Comparison of ENCODE assay signal across 23 cellular contexts in the genomic region with DNA sequence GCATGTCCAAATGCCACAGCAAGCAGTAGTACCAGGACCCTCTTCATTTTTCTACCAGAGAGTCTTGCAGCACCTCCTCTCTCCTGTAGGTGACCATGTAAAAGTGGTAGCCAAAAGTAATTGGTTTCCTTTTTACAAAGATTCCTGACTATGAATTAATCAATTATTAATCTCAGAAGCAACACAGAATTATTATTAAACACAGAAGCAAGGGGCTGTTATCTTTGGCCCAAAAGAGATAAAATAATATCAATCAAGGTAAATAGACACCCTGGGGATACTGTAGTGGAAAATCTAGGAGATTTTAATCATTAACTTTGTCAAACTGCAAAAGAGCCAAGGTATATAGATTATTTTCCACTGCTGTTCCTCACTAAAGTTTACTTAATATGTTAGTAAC. TPM values are rescaled to one million over a fixed set of nuclear protein-coding genes. Genes with fewer than 3 reads are reported as not detected.
"Had no signal": no experiment of that assay in that cellular context is flagged by ENCODE, and none has a peak within 500 bp of the region (broad histone marks: within the 10 kb centered on the region; RNA-seq: fewer than 3 reads in every experiment).

A gene with protein sequence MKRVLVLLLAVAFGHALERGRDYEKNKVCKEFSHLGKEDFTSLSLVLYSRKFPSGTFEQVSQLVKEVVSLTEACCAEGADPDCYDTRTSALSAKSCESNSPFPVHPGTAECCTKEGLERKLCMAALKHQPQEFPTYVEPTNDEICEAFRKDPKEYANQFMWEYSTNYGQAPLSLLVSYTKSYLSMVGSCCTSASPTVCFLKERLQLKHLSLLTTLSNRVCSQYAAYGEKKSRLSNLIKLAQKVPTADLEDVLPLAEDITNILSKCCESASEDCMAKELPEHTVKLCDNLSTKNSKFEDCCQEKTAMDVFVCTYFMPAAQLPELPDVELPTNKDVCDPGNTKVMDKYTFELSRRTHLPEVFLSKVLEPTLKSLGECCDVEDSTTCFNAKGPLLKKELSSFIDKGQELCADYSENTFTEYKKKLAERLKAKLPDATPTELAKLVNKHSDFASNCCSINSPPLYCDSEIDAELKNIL (minus strand): TSS at position 108 of the 400 bp plus-strand sequence. CDS start 61 bp downstream, at position 47.

- H3K36me3 Mint-ChIP-seq: activated naive CD4-positive, alpha-beta T cell treated with anti-CD3 and anti-CD28 coated beads, Interleukin-2, amount 50 U/mL, for 72 hours; brain had no signal

- H3K9me3 ChIP-seq: colonic mucosa, heart left ventricle, left ventricle myocardium inferior, stomach, thoracic aorta had no signal

- H3K27me3 Mint-ChIP-seq: T-helper 17 cell had no signal

- H3K4me3 Mint-ChIP-seq: activated CD4-positive, alpha-beta memory T cell treated with anti-CD3 and anti-CD28 coated beads, Interleukin-2, amount 10 ng/mL, durations not matched to agents 7 days and 5 days; activated CD4-positive, alpha-beta T cell treated with anti-CD3 and anti-CD28 coated beads for 36 hours; brain; nephron progenitor cell; T-helper 17 cell had no signal

- H3K36me3 ChIP-seq: colonic mucosa, heart left ventricle, left ventricle myocardium inferior, stomach, thoracic aorta, WERI-Rb-1 had no signal

- H3K27me3 ChIP-seq: colonic mucosa, foreskin keratinocyte, heart left ventricle, stomach had no signal

- H3K4me1 ChIP-seq: colonic mucosa, foreskin keratinocyte, heart left ventricle, left ventricle myocardium inferior had no signal

- ATAC-seq: activated CD4-positive, alpha-beta T cell treated with anti-CD3 and anti-CD28 coated beads for 36 hours; activated naive CD4-positive, alpha-beta T cell treated with anti-CD3 and anti-CD28 coated beads, Interleukin-2, amount 50 U/mL, for 72 hours; foreskin keratinocyte; heart left ventricle; sciatic nerve; T-helper 17 cell had no signal

- H3K9me3 Mint-ChIP-seq: activated CD4-positive, alpha-beta memory T cell treated with anti-CD3 and anti-CD28 coated beads, Interleukin-2, amount 10 ng/mL, durations not matched to agents 7 days and 5 days; brain; nephron progenitor cell had no signal

- H3K4me3 ChIP-seq: colonic mucosa, heart left ventricle, left ventricle myocardium inferior, stomach, thoracic aorta had no signal

- H3K4me1 Mint-ChIP-seq: activated CD4-positive, alpha-beta memory T cell treated with anti-CD3 and anti-CD28 coated beads, Interleukin-2, amount 10 ng/mL, durations not matched to agents 7 days and 5 days; activated CD4-positive, alpha-beta T cell treated with anti-CD3 and anti-CD28 coated beads for 36 hours; brain; nephron progenitor cell; T-helper 17 cell had no signal

- H3K27ac ChIP-seq: colonic mucosa, foreskin keratinocyte, heart left ventricle, left ventricle myocardium inferior, stomach, thoracic aorta, WERI-Rb-1 had no signal

- H3K27ac Mint-ChIP-seq: activated CD4-positive, alpha-beta memory T cell treated with anti-CD3 and anti-CD28 coated beads, Interleukin-2, amount 10 ng/mL, durations not matched to agents 7 days and 5 days; activated CD4-positive, alpha-beta T cell treated with anti-CD3 and anti-CD28 coated beads for 36 hours; activated naive CD4-positive, alpha-beta T cell treated with anti-CD3 and anti-CD28 coated beads, Interleukin-2, amount 50 U/mL, for 72 hours; brain; nephron progenitor cell; T-helper 17 cell had no signal

- DNase-seq: activated CD4-positive, alpha-beta memory T cell treated with anti-CD3 and anti-CD28 coated beads, Interleukin-2, amount 10 ng/mL, durations not matched to agents 7 days and 5 days; activated CD4-positive, alpha-beta T cell treated with anti-CD3 and anti-CD28 coated beads for 36 hours; activated gamma-delta T cell; activated T-cell treated with anti-CD3 and anti-CD28 coated beads, Interleukin-2, amount 50 U/mL, for 48 hours; central memory CD4-positive, alpha-beta T cell; colonic mucosa; foreskin keratinocyte; heart left ventricle; islet precursor cell; left ventricle myocardium inferior; nephron progenitor cell; stimulated activated CD4-positive, alpha-beta T cell treated with anti-CD3 and anti-CD28 coated beads, Interleukin-1b, Interleukin-23, amount 100 ng/mL, for 48 hours; stomach; T-helper 17 cell; WERI-Rb-1 had no signal

RNA-seq across cellular contexts. Expression of the gene that starts here (rescaled TPM):
- total RNA-seq: activated CD4-positive, alpha-beta memory T cell treated with anti-CD3 and anti-CD28 coated beads, Interleukin-2, amount 10 ng/mL, durations not matched to agents 7 days and 5 days; activated CD4-positive, alpha-beta T cell treated with anti-CD3 and anti-CD28 coated beads for 36 hours; activated naive CD4-positive, alpha-beta T cell treated with anti-CD3 and anti-CD28 coated beads, Interleukin-2, amount 50 U/mL, for 72 hours; foreskin keratinocyte; left ventricle myocardium inferior; mesenteric fat pad; osteoblast; pulmonary artery endothelial cell; sciatic nerve; T-helper 17 cell; thoracic aorta; urinary bladder had no signal
- polyA plus RNA-seq: foreskin keratinocyte had no signal
